In genomic region chr1:173043253-173043652, GRCh38 we compare ENCODE assay signal across 14 cellular contexts. TPM values are rescaled to one million over a fixed set of nuclear protein-coding genes. Genes with fewer than 3 reads are reported as not detected.
DNase-seq lines count a peak whose midpoint lies in the region; ATAC-seq and TF ChIP-seq lines count a peak whose summit lies in the region.
"Had no signal": no experiment of that assay in that cellular context is flagged by ENCODE, and none has a peak within 500 bp of the region (broad histone marks: within the 10 kb centered on the region; RNA-seq: fewer than 3 reads in every experiment).

No MANE protein-coding gene starts in this region.

- no peaks in the 10 kb centered on the region for H3K79me1 ChIP-seq in mesenchymal stem cell (replicated peaks; ENCODE audit: low read length, poor library complexity, severe bottlenecking)

- H3K36me3 ChIP-seq in mesenchymal stem cell (ENCODE audit: control insufficient read depth in 1 of 2, insufficient read depth in 2 of 2, low read depth in 1 of 2, low read length in 2 of 2), result no peaks in the 10 kb centered on the region
- H3K36me3 ChIP-seq: MG63, prostate gland had no signal

- H3K4me2 ChIP-seq in mesenchymal stem cell (ENCODE audit: low read length, poor library complexity, severe bottlenecking), result no peak overlapping the region

- in situ Hi-C loops in astrocyte of the spinal cord (cut with HindIII; ENCODE audit: low sequenced_read_pairs), result no loop called here

- H2BK12ac ChIP-seq in mesenchymal stem cell (ENCODE audit: low read length in 2 of 2), result no peak overlapping the region

- H3K4me3 ChIP-seq in astrocyte of the spinal cord (ENCODE audit: low read depth, low read length) (no peak overlapping the region), mesenchymal stem cell (ENCODE audit: insufficient read depth in 1 of 2, low read depth in 1 of 2, low read length in 2 of 2) (no peak overlapping the region)
- H3K4me3 ChIP-seq: MG63, prostate gland had no signal

- H4K91ac ChIP-seq in mesenchymal stem cell (ENCODE audit: low read length), result no peak overlapping the region

- H3K4ac ChIP-seq in mesenchymal stem cell (ENCODE audit: low read depth in 1 of 2, low read length in 2 of 2), result no peak overlapping the region

- H4K8ac ChIP-seq in mesenchymal stem cell (ENCODE audit: low read length), result no peak overlapping the region

- no peaks in the 10 kb centered on the region for H3K27me3 ChIP-seq in mesenchymal stem cell (ENCODE audit: control insufficient read depth in 1 of 2, insufficient read depth in 1 of 2, low read length in 2 of 2)
- H3K27me3 ChIP-seq: MG63 had no signal

- TF ChIP-seq CTCF in astrocyte of the spinal cord (IDR thresholded peaks at IDR 0.05; ENCODE audit: low read depth, low read length), result no peak

- H3K18ac ChIP-seq in mesenchymal stem cell (ENCODE audit: low read depth in 1 of 2, low read length in 2 of 2), result no peak overlapping the region

- no peak for ATAC-seq in GM21619 (IDR thresholded peaks at IDR 0.05; ENCODE audit: unreplicated experiment)

- H3K27ac ChIP-seq in mesenchymal stem cell (ENCODE audit: low read length, poor library complexity, severe bottlenecking), result peak overlapping the region; percentile 76
- H3K27ac ChIP-seq: prostate gland had no signal

- H2BK5ac ChIP-seq in mesenchymal stem cell (ENCODE audit: low read depth, low read length, poor library complexity, severe bottlenecking), result no peak overlapping the region

- H2AK5ac ChIP-seq in mesenchymal stem cell (ENCODE audit: low read length, severe bottlenecking), result no peak overlapping the region

- no peak overlapping the region for H3K23ac ChIP-seq in mesenchymal stem cell (ENCODE audit: low read length in 2 of 2)

- H3K14ac ChIP-seq in mesenchymal stem cell (ENCODE audit: low read length in 2 of 2), result no peak overlapping the region

- DNase-seq in EL (peak; percentile 55), M059J (ENCODE audit: low read depth) (peak; percentile 70), astrocyte of the spinal cord (ENCODE audit: low read depth, low spot score) (peak; percentile 74), mesenchymal stem cell (peak; percentile 75), NCI-H1930 (lab: John Stamatoyannopoulos, UW) (no peak), DMS114 treated with DMSO at 0.1 percent for 48 hours (lab: John Stamatoyannopoulos, UW; ENCODE audit: unreplicated experiment) (no peak)
- DNase-seq: activated CD4-positive, alpha-beta T cell treated with anti-CD3 and anti-CD28 coated beads for 4 hours; activated gamma-delta T cell; hypothalamus; MG63; NCI-H2227 treated with DMSO at 0.1 percent for 48 hours; SHP77 treated with DMSO at 0.1 percent for 48 hours had no signal

- no peak overlapping the region for H2BK15ac ChIP-seq in mesenchymal stem cell (ENCODE audit: low read depth, poor library complexity, severe bottlenecking)

- H3K4me1 ChIP-seq in mesenchymal stem cell (ENCODE audit: control insufficient read depth, insufficient read depth, low read depth, low read length), result no peaks in the 10 kb centered on the region
- H3K4me1 ChIP-seq: prostate gland had no signal

- no peak overlapping the region for H3K9ac ChIP-seq in mesenchymal stem cell (ENCODE audit: low read length)

- no peak overlapping the region for H2BK120ac ChIP-seq in mesenchymal stem cell (ENCODE audit: low read depth, low read length)

- H2AFZ ChIP-seq in mesenchymal stem cell (ENCODE audit: low read depth, low read length), result no peak overlapping the region

- H3K9me3 ChIP-seq in mesenchymal stem cell (ENCODE audit: control insufficient read depth, low read length), result no peaks in the 10 kb centered on the region
- H3K9me3 ChIP-seq: MG63, prostate gland had no signal

RNA-seq across cellular contexts. Expression of gene TNFSF18, which starts 7.5 kb away (rescaled TPM):
- total RNA-seq in M059J (2014; rRNA removed; shearing (Covaris generic)), result 11.5 and 14.2 TPM in 2 replicates
- 16.0 TPM for polyA plus RNA-seq in mesenchymal stem cell (2013, experiment 1 of 2)
- 16.1 TPM for polyA plus RNA-seq in mesenchymal stem cell (2013, experiment 2 of 2)
- total RNA-seq: prostate gland had no signal

Comparison
In these comparisons a context has a peak if more than half of its experiments do, and no peak if none do; other contexts are left out.
1. DNase-seq: peak in EL (single experiment), M059J (single experiment), astrocyte of the spinal cord (single experiment) and mesenchymal stem cell (single experiment); none in NCI-H1930 (0 of 2) and DMS114 treated with DMSO at 0.1 percent for 48 hours (single experiment).